10 cellular contexts compared by ENCODE assay signal in genomic region chr18:11830585-11830984, GRCh38.
"Had no signal": no experiment of that assay in that cellular context is flagged by ENCODE, and none has a peak within 500 bp of the region (broad histone marks: within the 10 kb centered on the region; RNA-seq: fewer than 3 reads in every experiment).

No MANE protein-coding gene starts in this region.

- H3K27ac ChIP-seq: GM23248, HL-60, KMS-11 had no signal

- H3K9ac ChIP-seq: GM23248, KMS-11 had no signal

- H2AFZ ChIP-seq: GM23248 had no signal

- FAIRE-seq: H54, HepG2 had no signal

- H3K4me3 ChIP-seq: GM23248 had no signal

- H3K4me2 ChIP-seq: KMS-11 had no signal

- ATAC-seq: HCT116, HepG2 had no signal

- DNase-seq: GM23248, GOT3, H9, Karpas-422, KBM-7 had no signal
